Comparison of ENCODE assay signal across 8 cellular contexts in genomic region chr21:34845521-34846213, GRCh38.
DNase-seq lines count a peak whose midpoint lies in the region; ATAC-seq and TF ChIP-seq lines count a peak whose summit lies in the region.

No MANE protein-coding gene starts in this region.

- H3K27me3 ChIP-seq in OCI-LY1 (ENCODE audit: insufficient read depth, low read length) = no peaks in the 10 kb centered on the region

- H3K4me3 ChIP-seq in OCI-LY1 (ENCODE audit: low read depth, low read length, poor library complexity, severe bottlenecking) (no peak overlapping the region), mucosa of descending colon (no peak overlapping the region)

- no peak overlapping the region for H2AFZ ChIP-seq in OCI-LY1 (ENCODE audit: low read length)

- H3K36me3 ChIP-seq in OCI-LY1 (ENCODE audit: insufficient read depth, low read length) (peaks cover 43% of the 10 kb centered on the region; the same call in 1 of the 2 replicates), mucosa of descending colon (ENCODE audit: low read depth) (no peaks in the 10 kb centered on the region)

- peak overlapping the region; percentile 15; the same call in 1 of the 2 replicates for H3K9ac ChIP-seq in OCI-LY1 (ENCODE audit: low read length)

- H3K9me3 ChIP-seq in OCI-LY1 (ENCODE audit: low read length) (no peaks in the 10 kb centered on the region), mucosa of descending colon (no peaks in the 10 kb centered on the region)

- H4K20me1 ChIP-seq in OCI-LY1 (ENCODE audit: insufficient read depth, low read length) = no peaks in the 10 kb centered on the region

- H3F3A ChIP-seq in OCI-LY1 (ENCODE audit: insufficient read depth, low read length) = no peaks in the 10 kb centered on the region

- peak overlapping the region; percentile 87 for H3K27ac ChIP-seq in OCI-LY1 (ENCODE audit: low read depth, low read length, poor library complexity, severe bottlenecking)

- ATAC-seq in HG02981 (IDR thresholded peaks at IDR 0.05; ENCODE audit: unreplicated experiment) = peak; percentile 92
- peak; percentile 91 for ATAC-seq in mucosa of descending colon

- no peak for TF ChIP-seq CTCF in OCI-LY1 (IDR thresholded peaks at IDR 0.05; ENCODE audit: low read length)
- TF ChIP-seq CTCF in mucosa of descending colon (IDR thresholded peaks at IDR 0.05) = no peak

- H3K9me2 ChIP-seq in OCI-LY1 (ENCODE audit: low read depth, low read length) = no peaks in the 10 kb centered on the region

- DNase-seq in stimulated activated CD4-positive, alpha-beta T cell treated with anti-CD3 and anti-CD28 coated beads, Interleukin-1b, Interleukin-23, amount 100 ng/mL, for 48 hours = peak; percentile 14
- DNase-seq in stimulated activated CD4-positive, alpha-beta T cell treated with anti-CD3 and anti-CD28 coated beads, Interleukin-4, amount 100 ng/mL, for 1 hour = no peak
- peak; percentile 55 for DNase-seq in brain pericyte (ENCODE audit: low read depth, low spot score)
- peak in 2 of 3 donors; percentile 41 to 65 for DNase-seq in mucosa of descending colon
- DNase-seq in DMS 273 (lab: John Stamatoyannopoulos, UW; ENCODE audit: unreplicated experiment) = no peak
- DNase-seq in NCI-H82 treated with DMSO at 0.1 percent for 48 hours (lab: John Stamatoyannopoulos, UW; ENCODE audit: unreplicated experiment) = no peak

- intact Hi-C loops in mucosa of descending colon (cut with DNase I, micrococcal nuclease) = no loop called here

- peak overlapping the region; percentile 16; the same call in 1 of the 2 replicates for H3K4me2 ChIP-seq in OCI-LY1 (ENCODE audit: low read length)

- no peaks in the 10 kb centered on the region for H3K79me2 ChIP-seq in OCI-LY1 (ENCODE audit: insufficient read depth, low read length)

- H3K4me1 ChIP-seq in OCI-LY1 (ENCODE audit: insufficient read depth, low read length, severe bottlenecking) (peaks cover 32% of the 10 kb centered on the region), mucosa of descending colon (ENCODE audit: low read depth) (peaks cover 25% of the 10 kb centered on the region)

Comparison
In these comparisons a context has a peak if more than half of its experiments do, and no peak if none do; other contexts are left out.
1. DNase-seq: peak in stimulated activated CD4-positive, alpha-beta T cell treated with anti-CD3 and anti-CD28 coated beads, Interleukin-1b, Interleukin-23, amount 100 ng/mL, for 48 hours (single experiment), brain pericyte (single experiment) and mucosa of descending colon (2 of 3); none in stimulated activated CD4-positive, alpha-beta T cell treated with anti-CD3 and anti-CD28 coated beads, Interleukin-4, amount 100 ng/mL, for 1 hour (single experiment), DMS 273 (single experiment) and NCI-H82 treated with DMSO at 0.1 percent for 48 hours (single experiment).